In the genomic region with DNA sequence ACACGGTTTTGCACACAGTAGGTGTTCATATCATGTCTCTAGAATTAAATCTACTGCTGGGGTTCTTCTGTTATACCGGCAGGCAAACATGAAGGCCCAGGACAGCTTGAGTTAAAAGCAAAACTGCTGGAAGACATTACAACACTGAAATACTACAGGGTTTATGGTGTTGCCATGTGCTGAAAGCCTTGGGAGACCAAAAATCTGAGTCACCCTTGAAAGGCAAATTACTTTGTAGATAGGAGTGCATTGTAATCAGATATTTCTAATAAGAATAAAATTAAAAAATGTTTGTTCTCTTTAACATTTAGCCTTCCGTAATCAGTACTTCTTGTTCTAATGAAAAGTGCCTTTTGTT, we compare ENCODE assay signal across 1 cellular context.
TF ChIP-seq lines count a peak whose summit lies in the region.

No MANE protein-coding gene starts in this region.

TF ChIP-seq in GM23338, 12 proteins besides CTCF, POLR2A, EP300 and RAD21 (continued from another document):
- TF ChIP-seq, protein P1, sequence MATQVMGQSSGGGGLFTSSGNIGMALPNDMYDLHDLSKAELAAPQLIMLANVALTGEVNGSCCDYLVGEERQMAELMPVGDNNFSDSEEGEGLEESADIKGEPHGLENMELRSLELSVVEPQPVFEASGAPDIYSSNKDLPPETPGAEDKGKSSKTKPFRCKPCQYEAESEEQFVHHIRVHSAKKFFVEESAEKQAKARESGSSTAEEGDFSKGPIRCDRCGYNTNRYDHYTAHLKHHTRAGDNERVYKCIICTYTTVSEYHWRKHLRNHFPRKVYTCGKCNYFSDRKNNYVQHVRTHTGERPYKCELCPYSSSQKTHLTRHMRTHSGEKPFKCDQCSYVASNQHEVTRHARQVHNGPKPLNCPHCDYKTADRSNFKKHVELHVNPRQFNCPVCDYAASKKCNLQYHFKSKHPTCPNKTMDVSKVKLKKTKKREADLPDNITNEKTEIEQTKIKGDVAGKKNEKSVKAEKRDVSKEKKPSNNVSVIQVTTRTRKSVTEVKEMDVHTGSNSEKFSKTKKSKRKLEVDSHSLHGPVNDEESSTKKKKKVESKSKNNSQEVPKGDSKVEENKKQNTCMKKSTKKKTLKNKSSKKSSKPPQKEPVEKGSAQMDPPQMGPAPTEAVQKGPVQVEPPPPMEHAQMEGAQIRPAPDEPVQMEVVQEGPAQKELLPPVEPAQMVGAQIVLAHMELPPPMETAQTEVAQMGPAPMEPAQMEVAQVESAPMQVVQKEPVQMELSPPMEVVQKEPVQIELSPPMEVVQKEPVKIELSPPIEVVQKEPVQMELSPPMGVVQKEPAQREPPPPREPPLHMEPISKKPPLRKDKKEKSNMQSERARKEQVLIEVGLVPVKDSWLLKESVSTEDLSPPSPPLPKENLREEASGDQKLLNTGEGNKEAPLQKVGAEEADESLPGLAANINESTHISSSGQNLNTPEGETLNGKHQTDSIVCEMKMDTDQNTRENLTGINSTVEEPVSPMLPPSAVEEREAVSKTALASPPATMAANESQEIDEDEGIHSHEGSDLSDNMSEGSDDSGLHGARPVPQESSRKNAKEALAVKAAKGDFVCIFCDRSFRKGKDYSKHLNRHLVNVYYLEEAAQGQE (IDR thresholded peaks at IDR 0.05; ENCODE audit: unreplicated experiment) = no peak
- TF ChIP-seq CREB1 (CRISPR knock-in tag; IDR thresholded peaks at IDR 0.05; ENCODE audit: low read depth) (no peak), ZNF331 (CRISPR knock-in tag; IDR thresholded peaks at IDR 0.05; ENCODE audit: low read depth) (no peak)
